In genomic region chr16:12092347-12092882, GRCh38 we compare ENCODE assay signal across 1 cellular context.
TF ChIP-seq lines count a peak whose summit lies in the region.

No MANE protein-coding gene starts in this region.

TF ChIP-seq in H1, 55 proteins besides CTCF, POLR2A, EP300 and RAD21 (continued from another document):
- TF ChIP-seq CHD7 (IDR thresholded peaks at IDR 0.05; ENCODE audit: insufficient replicate concordance, low read length) (no peak), EZH2 (IDR thresholded peaks at IDR 0.05; ENCODE audit: low read depth, low read length, severe bottlenecking) (no peak), USF2 (IDR thresholded peaks at IDR 0.05; ENCODE audit: low read length) (no peak), SUZ12 (IDR thresholded peaks at IDR 0.05; ENCODE audit: low read length) (no peak; the same call in 1 of the 2 replicates), POLR2AphosphoS5 (IDR thresholded peaks at IDR 0.05; ENCODE audit: low read depth, low read length) (no peak), ASH2L (IDR thresholded peaks at IDR 0.05; ENCODE audit: low read length) (no peak), HDAC6 (IDR thresholded peaks at IDR 0.05; ENCODE audit: low read depth, low read length) (no peak), JUND (IDR thresholded peaks at IDR 0.05; ENCODE audit: low read length) (no peak), SIX5 (IDR thresholded peaks at IDR 0.05; ENCODE audit: low read depth, low read length) (no peak), BCL11A (IDR thresholded peaks at IDR 0.05; ENCODE audit: low read depth in 2 of 2, low read length in 2 of 2) (no peak), TBP (IDR thresholded peaks at IDR 0.05; ENCODE audit: low read depth, low read length) (no peak), BRCA1 (IDR thresholded peaks at IDR 0.05; ENCODE audit: low read depth, low read length) (no peak), CBX8 (IDR thresholded peaks at IDR 0.05; ENCODE audit: borderline replicate concordance, low read depth, low read length) (no peak), SP2 (IDR thresholded peaks at IDR 0.05; ENCODE audit: low read length) (no peak), MAFK (IDR thresholded peaks at IDR 0.05; ENCODE audit: low read depth, low read length) (no peak)
